3 cellular contexts compared by ENCODE assay signal in genomic region chr9:133143639-133144141, GRCh38.
TF ChIP-seq lines count a peak whose summit lies in the region.

No MANE protein-coding gene starts in this region.

TF ChIP-seq in SK-N-SH, 30 proteins besides CTCF, POLR2A, EP300 and RAD21:
- TF ChIP-seq FOSL2 (IDR thresholded peaks at IDR 0.05; ENCODE audit: borderline replicate concordance, low read depth) (no peak), GABPA (IDR thresholded peaks at IDR 0.05; ENCODE audit: low read depth) (no peak), SIN3A (IDR thresholded peaks at IDR 0.05; ENCODE audit: borderline replicate concordance, low read depth, low read length) (no peak), RXRA (IDR thresholded peaks at IDR 0.05; ENCODE audit: borderline replicate concordance, low read depth) (no peak), USF1 (IDR thresholded peaks at IDR 0.05; ENCODE audit: borderline replicate concordance, low read depth) (no peak), SMC3 (IDR thresholded peaks at IDR 0.05; ENCODE audit: low read depth, low read length) (no peak), FOXM1 (IDR thresholded peaks at IDR 0.05; ENCODE audit: low read depth) (no peak), RCOR1 (IDR thresholded peaks at IDR 0.05; ENCODE audit: low read length) (no peak), IRF3 (IDR thresholded peaks at IDR 0.05; ENCODE audit: low read depth, low read length) (no peak), FOXJ3 (CRISPR knock-in tag; IDR thresholded peaks at IDR 0.05) (no peak), MEF2A (IDR thresholded peaks at IDR 0.05; ENCODE audit: borderline replicate concordance, low read depth) (no peak)
- TF ChIP-seq, protein P1, sequence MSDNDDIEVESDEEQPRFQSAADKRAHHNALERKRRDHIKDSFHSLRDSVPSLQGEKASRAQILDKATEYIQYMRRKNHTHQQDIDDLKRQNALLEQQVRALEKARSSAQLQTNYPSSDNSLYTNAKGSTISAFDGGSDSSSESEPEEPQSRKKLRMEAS (IDR thresholded peaks at IDR 0.05; ENCODE audit: low read depth), result no peak
- TF ChIP-seq, protein P2, sequence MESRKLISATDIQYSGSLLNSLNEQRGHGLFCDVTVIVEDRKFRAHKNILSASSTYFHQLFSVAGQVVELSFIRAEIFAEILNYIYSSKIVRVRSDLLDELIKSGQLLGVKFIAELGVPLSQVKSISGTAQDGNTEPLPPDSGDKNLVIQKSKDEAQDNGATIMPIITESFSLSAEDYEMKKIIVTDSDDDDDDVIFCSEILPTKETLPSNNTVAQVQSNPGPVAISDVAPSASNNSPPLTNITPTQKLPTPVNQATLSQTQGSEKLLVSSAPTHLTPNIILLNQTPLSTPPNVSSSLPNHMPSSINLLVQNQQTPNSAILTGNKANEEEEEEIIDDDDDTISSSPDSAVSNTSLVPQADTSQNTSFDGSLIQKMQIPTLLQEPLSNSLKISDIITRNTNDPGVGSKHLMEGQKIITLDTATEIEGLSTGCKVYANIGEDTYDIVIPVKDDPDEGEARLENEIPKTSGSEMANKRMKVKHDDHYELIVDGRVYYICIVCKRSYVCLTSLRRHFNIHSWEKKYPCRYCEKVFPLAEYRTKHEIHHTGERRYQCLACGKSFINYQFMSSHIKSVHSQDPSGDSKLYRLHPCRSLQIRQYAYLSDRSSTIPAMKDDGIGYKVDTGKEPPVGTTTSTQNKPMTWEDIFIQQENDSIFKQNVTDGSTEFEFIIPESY (IDR thresholded peaks at IDR 0.05; ENCODE audit: borderline replicate concordance, low read depth), result no peak

TF ChIP-seq in SK-N-SH treated with all-trans-retinoic acid at 6 μM for 48 hours, 23 proteins besides CTCF, POLR2A, EP300 and RAD21:
- TF ChIP-seq ESRRG (CRISPR knock-in tag; IDR thresholded peaks at IDR 0.05) (no peak), BACH2 (CRISPR knock-in tag; IDR thresholded peaks at IDR 0.05; ENCODE audit: borderline replicate concordance) (no peak), CSDC2 (CRISPR knock-in tag; IDR thresholded peaks at IDR 0.05) (no peak), ARNTL (CRISPR knock-in tag; IDR thresholded peaks at IDR 0.05; ENCODE audit: borderline replicate concordance, low read depth) (no peak), ZC3H10 (CRISPR knock-in tag; IDR thresholded peaks at IDR 0.05) (no peak), ISL1 (CRISPR knock-in tag; IDR thresholded peaks at IDR 0.05) (no peak), ZFP30 (CRISPR knock-in tag; IDR thresholded peaks at IDR 0.05) (no peak), PPARA (CRISPR knock-in tag; IDR thresholded peaks at IDR 0.05; ENCODE audit: borderline replicate concordance) (no peak), TOX (CRISPR knock-in tag; IDR thresholded peaks at IDR 0.05; ENCODE audit: borderline replicate concordance) (no peak), CSRNP3 (CRISPR knock-in tag; IDR thresholded peaks at IDR 0.05) (no peak), ZFP3 (CRISPR knock-in tag; IDR thresholded peaks at IDR 0.05) (no peak), ZNF8 (CRISPR knock-in tag; IDR thresholded peaks at IDR 0.05) (no peak), SNAI2 (CRISPR knock-in tag; IDR thresholded peaks at IDR 0.05) (no peak), OSR1 (CRISPR knock-in tag; IDR thresholded peaks at IDR 0.05) (no peak)
- TF ChIP-seq, protein P3, sequence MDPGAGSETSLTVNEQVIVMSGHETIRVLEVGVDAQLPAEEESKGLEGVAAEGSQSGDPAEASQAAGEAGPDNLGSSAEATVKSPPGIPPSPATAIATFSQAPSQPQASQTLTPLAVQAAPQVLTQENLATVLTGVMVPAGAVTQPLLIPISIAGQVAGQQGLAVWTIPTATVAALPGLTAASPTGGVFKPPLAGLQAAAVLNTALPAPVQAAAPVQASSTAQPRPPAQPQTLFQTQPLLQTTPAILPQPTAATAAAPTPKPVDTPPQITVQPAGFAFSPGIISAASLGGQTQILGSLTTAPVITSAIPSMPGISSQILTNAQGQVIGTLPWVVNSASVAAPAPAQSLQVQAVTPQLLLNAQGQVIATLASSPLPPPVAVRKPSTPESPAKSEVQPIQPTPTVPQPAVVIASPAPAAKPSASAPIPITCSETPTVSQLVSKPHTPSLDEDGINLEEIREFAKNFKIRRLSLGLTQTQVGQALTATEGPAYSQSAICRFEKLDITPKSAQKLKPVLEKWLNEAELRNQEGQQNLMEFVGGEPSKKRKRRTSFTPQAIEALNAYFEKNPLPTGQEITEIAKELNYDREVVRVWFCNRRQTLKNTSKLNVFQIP (CRISPR knock-in tag; IDR thresholded peaks at IDR 0.05; ENCODE audit: borderline replicate concordance, low read depth), result no peak
- TF ChIP-seq, protein P4, sequence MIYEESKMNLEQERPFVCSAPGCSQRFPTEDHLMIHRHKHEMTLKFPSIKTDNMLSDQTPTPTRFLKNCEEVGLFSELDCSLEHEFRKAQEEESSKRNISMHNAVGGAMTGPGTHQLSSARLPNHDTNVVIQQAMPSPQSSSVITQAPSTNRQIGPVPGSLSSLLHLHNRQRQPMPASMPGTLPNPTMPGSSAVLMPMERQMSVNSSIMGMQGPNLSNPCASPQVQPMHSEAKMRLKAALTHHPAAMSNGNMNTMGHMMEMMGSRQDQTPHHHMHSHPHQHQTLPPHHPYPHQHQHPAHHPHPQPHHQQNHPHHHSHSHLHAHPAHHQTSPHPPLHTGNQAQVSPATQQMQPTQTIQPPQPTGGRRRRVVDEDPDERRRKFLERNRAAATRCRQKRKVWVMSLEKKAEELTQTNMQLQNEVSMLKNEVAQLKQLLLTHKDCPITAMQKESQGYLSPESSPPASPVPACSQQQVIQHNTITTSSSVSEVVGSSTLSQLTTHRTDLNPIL (CRISPR knock-in tag; IDR thresholded peaks at IDR 0.05; ENCODE audit: low read depth), result no peak

TF ChIP-seq in GM12891, 5 proteins besides CTCF, POLR2A, EP300 and RAD21 (continued from another document):
- TF ChIP-seq POU2F2 (IDR thresholded peaks at IDR 0.05; ENCODE audit: low read depth, low read length) (no peak), PAX5 (IDR thresholded peaks at IDR 0.05; ENCODE audit: insufficient read depth, low read length, severe bottlenecking) (no peak), TAF1 (IDR thresholded peaks at IDR 0.05; ENCODE audit: low read depth, low read length) (no peak), SPI1 (IDR thresholded peaks at IDR 0.05; ENCODE audit: low read depth, low read length) (no peak)
